In the genomic region with DNA sequence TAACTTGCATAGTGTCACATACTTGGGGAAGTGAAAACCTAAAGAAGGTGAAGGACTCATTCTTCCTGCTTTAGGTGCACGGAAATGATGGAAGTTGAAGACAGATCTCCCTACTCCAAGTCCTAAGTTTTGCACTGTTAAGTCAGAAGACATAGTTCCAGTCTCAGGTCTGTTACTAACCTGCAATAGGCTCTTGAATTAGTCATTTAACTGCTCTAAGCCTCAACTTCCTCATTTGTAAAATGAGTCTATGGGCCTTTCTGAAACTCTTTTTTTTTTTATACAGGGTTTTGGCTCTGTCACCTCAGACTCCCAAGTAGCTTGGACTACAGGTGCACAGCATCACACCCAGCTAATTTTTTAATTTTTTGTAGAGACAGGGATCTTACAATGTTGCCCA, we compare ENCODE assay signal across 12 cellular contexts. TPM values are rescaled to one million over a fixed set of nuclear protein-coding genes. Genes with fewer than 3 reads are reported as not detected.
DNase-seq lines count a peak whose midpoint lies in the region; ATAC-seq and TF ChIP-seq lines count a peak whose summit lies in the region.
"Had no signal": no experiment of that assay in that cellular context is flagged by ENCODE, and none has a peak within 500 bp of the region (broad histone marks: within the 10 kb centered on the region; RNA-seq: fewer than 3 reads in every experiment).

No MANE protein-coding gene starts in this region.

- no peak overlapping the region for H3K4me3 Mint-ChIP-seq in T-helper 17 cell
- H3K4me3 Mint-ChIP-seq in natural killer cell treated with Interleukin-12 subunit alpha and Interleukin-12 subunit beta and Interleukin-15 and Interleukin-18, amount 100 ng/mL, for 72 hours = no peak overlapping the region
- H3K4me3 Mint-ChIP-seq: brain had no signal

- no peak for TF ChIP-seq POLR2A in transverse colon (IDR thresholded peaks at IDR 0.05)

- in situ Hi-C loops in transverse colon (cut with MboI; ENCODE audit: low pct_ligation_motif_present in 1 of 4, low pct_unique_long_range_greater_than_20kb in 1 of 4, low sequenced_read_pairs in 3 of 4) = no loop called here

- no peaks in the 10 kb centered on the region for H3K4me1 ChIP-seq in transverse colon

- H3K27me3 ChIP-seq in transverse colon = no peaks in the 10 kb centered on the region

- H3K27me3 Mint-ChIP-seq in T-helper 17 cell = no peaks in the 10 kb centered on the region
- H3K27me3 Mint-ChIP-seq in natural killer cell treated with Interleukin-12 subunit alpha and Interleukin-12 subunit beta and Interleukin-15 and Interleukin-18, amount 100 ng/mL, for 72 hours = peaks cover 3 to 9% of the 10 kb centered on the region in 2 donors

- no peak overlapping the region for H3K4me3 ChIP-seq in transverse colon

- no peak overlapping the region for H3K27ac ChIP-seq in transverse colon

- TF ChIP-seq CTCF in transverse colon (IDR thresholded peaks at IDR 0.05) = no peak

- intact Hi-C loops in transverse colon (cut with DNase I; ENCODE audit: low total_unique reads) = no loop called here

- peaks cover 2% of the 10 kb centered on the region for H3K36me3 Mint-ChIP-seq in T-helper 17 cell (ENCODE audit: low read depth)
- H3K36me3 Mint-ChIP-seq in natural killer cell treated with Interleukin-12 subunit alpha and Interleukin-12 subunit beta and Interleukin-15 and Interleukin-18, amount 100 ng/mL, for 72 hours = no peaks in the 10 kb centered on the region
- H3K36me3 Mint-ChIP-seq: brain had no signal

- peaks cover 8% of the 10 kb centered on the region for H3K4me1 Mint-ChIP-seq in T-helper 17 cell
- peaks cover 0 to 5% of the 10 kb centered on the region in 2 donors for H3K4me1 Mint-ChIP-seq in natural killer cell treated with Interleukin-12 subunit alpha and Interleukin-12 subunit beta and Interleukin-15 and Interleukin-18, amount 100 ng/mL, for 72 hours (ENCODE audit: low read depth in 2 of 2)

- no peaks in the 10 kb centered on the region for H3K9me3 Mint-ChIP-seq in natural killer cell treated with Interleukin-12 subunit alpha and Interleukin-12 subunit beta and Interleukin-15 and Interleukin-18, amount 100 ng/mL, for 72 hours
- H3K9me3 Mint-ChIP-seq: brain had no signal

- no peaks in the 10 kb centered on the region for H3K36me3 ChIP-seq in transverse colon

- H3K9me3 ChIP-seq in T-helper 17 cell (ENCODE audit: control insufficient read depth, low read length, poor library complexity, severe bottlenecking) = no peaks in the 10 kb centered on the region
- H3K9me3 ChIP-seq in transverse colon = no peaks in the 10 kb centered on the region

- 63 to 77% methylated on average over 1 of the region's 1 CpG for WGBS in transverse colon (ENCODE audit: low coverage in 1 of 2), 2 donors

- ATAC-seq in GM18517 (IDR thresholded peaks at IDR 0.05; ENCODE audit: unreplicated experiment) (peak; percentile 82), GM21723 (IDR thresholded peaks at IDR 0.05; ENCODE audit: unreplicated experiment) (peak; percentile 67), HG03439 (IDR thresholded peaks at IDR 0.05; ENCODE audit: unreplicated experiment) (peak; percentile 61), T-helper 17 cell (peak; percentile 41)
- ATAC-seq in natural killer cell treated with Interleukin-12 subunit alpha and Interleukin-12 subunit beta and Interleukin-15 and Interleukin-18, amount 100 ng/mL, for 72 hours = no peak

- no peak for TF ChIP-seq EP300 in transverse colon (IDR thresholded peaks at IDR 0.05; ENCODE audit: low read depth)

- H3K27ac Mint-ChIP-seq in T-helper 17 cell = no peak overlapping the region
- H3K27ac Mint-ChIP-seq in natural killer cell treated with Interleukin-12 subunit alpha and Interleukin-12 subunit beta and Interleukin-15 and Interleukin-18, amount 100 ng/mL, for 72 hours = no peak overlapping the region
- H3K27ac Mint-ChIP-seq: brain had no signal

- DNase-seq in T-helper 17 cell (no peak), DMS153 treated with DMSO at 0.1 percent for 48 hours (lab: John Stamatoyannopoulos, UW; ENCODE audit: unreplicated experiment) (no peak), transverse colon (no peak), amygdala (lab: John Stamatoyannopoulos, UW) (no peak)
- DNase-seq in natural killer cell treated with Interleukin-12 subunit alpha and Interleukin-12 subunit beta and Interleukin-15 and Interleukin-18, amount 100 ng/mL, for 72 hours (ENCODE audit: low spot score) = no peak
- DNase-seq: EL; stimulated activated CD4-positive, alpha-beta T cell treated with anti-CD3 and anti-CD28 coated beads, Interleukin-2, amount 100 ng/mL, for 48 hours had no signal

RNA-seq across cellular contexts. Expression of a gene that starts 30.8 kb away (rescaled TPM):
- total RNA-seq in T-helper 17 cell (10 to 100 TPM in 1 of 2 donors, 1 to 10 TPM in 1; 1.6 to 10.5 TPM), transverse colon (10 to 100 TPM in 1 of 4 donors, 1 to 10 TPM in 3; 1.4 to 19.8 (median 2.9) TPM)
- 1 to 10 TPM in 1 of 2 donors, not detected in 1; 4.2 TPM for total RNA-seq in natural killer cell treated with Interleukin-12 subunit alpha and Interleukin-12 subunit beta and Interleukin-15 and Interleukin-18, amount 100 ng/mL, for 72 hours
- total RNA-seq: frontal cortex had no signal

Comparison
In these comparisons a context has a peak if more than half of its experiments do, and no peak if none do; other contexts are left out.
1. ATAC-seq: peak in GM18517 (single experiment), GM21723 (single experiment), HG03439 (single experiment) and T-helper 17 cell (single experiment); none in natural killer cell treated with Interleukin-12 subunit alpha and Interleukin-12 subunit beta and Interleukin-15 and Interleukin-18, amount 100 ng/mL, for 72 hours (0 of 2).